In genomic region chr16:5084802-5085201, GRCh38 we compare ENCODE assay signal across 8 cellular contexts. TPM values are rescaled to one million over a fixed set of nuclear protein-coding genes. Genes with fewer than 3 reads are reported as not detected.
DNase-seq lines count a peak whose midpoint lies in the region; TF ChIP-seq lines count a peak whose summit lies in the region.
"Not testable (repeated sequence)": the region's sequence is repeated elsewhere in the genome, so short reads cannot be mapped to it uniquely, and the experiment has no call there.

No MANE protein-coding gene starts in this region.

- not testable (repeated sequence) for H3K27ac ChIP-seq in DOHH2 (ENCODE audit: low read depth, low read length); RWPE1; prostate gland; tibial artery

- H3K4me1 ChIP-seq in DOHH2 (ENCODE audit: control insufficient read depth, low read length); Loucy (ENCODE audit: insufficient read depth, low read length, poor library complexity, severe bottlenecking); prostate gland (replicated peaks); tibial artery: not testable (repeated sequence)

- H3K36me3 ChIP-seq in DOHH2 (ENCODE audit: control insufficient read depth, low read length); Loucy (ENCODE audit: insufficient read depth, low read length); prostate gland: not testable (repeated sequence)
- peaks cover 3 to 90% (median 54%) of the 10 kb centered on the region in 3 donors for H3K36me3 ChIP-seq in tibial artery

- WGBS in prostate gland, result 62% methylated on average over 10 of the region's 10 CpGs

- not testable (repeated sequence) for H3F3A ChIP-seq in DOHH2 (ENCODE audit: control insufficient read depth, insufficient read depth); Loucy (ENCODE audit: low read depth)

- not testable (repeated sequence) for H2AFZ ChIP-seq in Loucy (ENCODE audit: low read length)

- not testable (repeated sequence) for H3K79me2 ChIP-seq in DOHH2 (ENCODE audit: control insufficient read depth, low read length); Loucy (ENCODE audit: insufficient read depth, low read length)

- intact Hi-C loops in prostate gland (cut with DNase I); tibial artery (cut with DNase I; ENCODE audit: low total_unique reads): not testable (repeated sequence)

- not testable (repeated sequence) for H3K4me2 ChIP-seq in DOHH2 (ENCODE audit: low read length); Loucy (ENCODE audit: low read depth, low read length, poor library complexity, severe bottlenecking)

- POLR2A ChIA-PET in RWPE1 (lab: Yijun Ruan, JAX; ENCODE audit: low non-redundant PET), result not testable (repeated sequence)

- H3K4me3 ChIP-seq in DOHH2 (ENCODE audit: low read length); Loucy (ENCODE audit: low read length, poor library complexity, severe bottlenecking); choroid plexus epithelial cell (ENCODE audit: low read depth, low read length); prostate gland; tibial artery: not testable (repeated sequence)

- not testable (repeated sequence) for H4K20me1 ChIP-seq in DOHH2 (ENCODE audit: control insufficient read depth, insufficient read depth, low read depth, low read length); Loucy (ENCODE audit: insufficient read depth, low read length, poor library complexity, severe bottlenecking)

- not testable (repeated sequence) for DNase-seq in RWPE1 (ENCODE audit: low spot score); prostate gland (ENCODE audit: low spot score)
- peak; percentile 45 for DNase-seq in activated T-cell treated with anti-CD3 and anti-CD28 coated beads for 24 hours (ENCODE audit: low read depth)
- peak; percentile 76 for DNase-seq in choroid plexus epithelial cell (ENCODE audit: low read depth)
- peak; percentile 56 for DNase-seq in iPS-NIHi11 (ENCODE audit: low spot score)
- peak in 1 of 2 donors; percentile 36 for DNase-seq in tibial artery

- TF ChIP-seq POLR2A in prostate gland (IDR thresholded peaks at IDR 0.05), result not testable (repeated sequence)

- H3K27me3 ChIP-seq in DOHH2 (ENCODE audit: control insufficient read depth, low read length); Loucy (ENCODE audit: insufficient read depth, low read length, poor library complexity, severe bottlenecking); prostate gland (replicated peaks; ENCODE audit: insufficient read depth); tibial artery: not testable (repeated sequence)

- H3K9me2 ChIP-seq in DOHH2 (replicated peaks; ENCODE audit: control insufficient read depth, low read length); Loucy (replicated peaks; ENCODE audit: low read depth, low read length): not testable (repeated sequence)

- CTCF ChIA-PET in RWPE1 (lab: Yijun Ruan, JAX), result not testable (repeated sequence)

- not testable (repeated sequence) for H3K9me3 ChIP-seq in DOHH2 (ENCODE audit: control insufficient read depth, insufficient read depth, low read length); Loucy (ENCODE audit: insufficient read depth, low read depth, low read length); prostate gland; tibial artery

- not testable (repeated sequence) for H3K9ac ChIP-seq in Loucy (ENCODE audit: low read depth, low read length, poor library complexity, severe bottlenecking)

- TF ChIP-seq CTCF in DOHH2 (IDR thresholded peaks at IDR 0.05; ENCODE audit: low read depth, low read length, poor library complexity, severe bottlenecking) (peak; percentile 62), Loucy (conservative IDR thresholded peaks at IDR 0.05; ENCODE audit: low read length) (peak; percentile 49), RWPE1 (conservative IDR thresholded peaks at IDR 0.05; ENCODE audit: low read depth) (peak; percentile 56), choroid plexus epithelial cell (conservative IDR thresholded peaks at IDR 0.05; ENCODE audit: low read depth, low read length) (peak; percentile 73), prostate gland (IDR thresholded peaks at IDR 0.05) (peak in 3 of 4 experiments; percentile 22 to 53 (median 46)), tibial artery (IDR thresholded peaks at IDR 0.05) (peak; percentile 48 to 49)

RNA-seq across cellular contexts. Expression of gene EEF2KMT, which starts 12.8 kb away (rescaled TPM):
- 10 to 100 TPM; 10.1 to 10.8 TPM for total RNA-seq in prostate gland

RNA-seq across cellular contexts. Expression of gene ALG1, which starts 13.2 kb away (rescaled TPM):
- total RNA-seq in prostate gland, result 10 to 100 TPM; 35.1 to 37.7 TPM

RNA-seq across cellular contexts. Expression of gene C16orf89, which starts 19.0 kb away (rescaled TPM):
- 10 to 100 TPM in 1 of 2 donors, 1 to 10 TPM in 1; 6.6 to 29.4 TPM for total RNA-seq in prostate gland

RNA-seq across cellular contexts. Expression of gene NAGPA, which starts 51.1 kb away (rescaled TPM):
- total RNA-seq in prostate gland, result 10 to 100 TPM; 29.1 to 32.3 TPM
